ENCODE assay signal across 21 cellular contexts in the genomic region with DNA sequence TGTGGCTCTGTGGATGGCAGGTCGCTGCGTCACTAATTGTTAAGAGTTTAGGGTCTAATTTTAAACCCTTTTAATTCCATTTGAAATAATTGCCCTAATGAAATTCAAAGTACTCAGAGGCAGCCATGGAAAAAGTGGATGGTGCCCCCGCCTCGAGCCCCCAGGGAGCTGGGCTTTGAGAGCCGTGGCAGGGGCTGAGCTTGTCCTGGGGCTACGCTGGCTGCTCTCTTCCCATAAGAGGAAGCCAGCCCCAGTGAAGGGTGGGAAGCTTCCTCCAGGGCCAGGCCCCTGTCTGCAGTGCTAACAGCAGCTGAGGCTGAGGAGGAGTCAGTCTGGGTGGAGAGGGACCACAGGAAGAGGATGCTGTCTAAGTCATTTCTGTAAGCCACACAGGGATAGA.
"Had no signal": no experiment of that assay in that cellular context is flagged by ENCODE, and none has a peak within 500 bp of the region (broad histone marks: within the 10 kb centered on the region; RNA-seq: fewer than 3 reads in every experiment).

No MANE protein-coding gene starts in this region.

- H3K9ac ChIP-seq: neural progenitor cell, parathyroid adenoma had no signal

- H3K27ac Mint-ChIP-seq: natural killer cell; neural progenitor cell; stimulated activated effector memory CD8-positive, alpha-beta T cell treated with anti-CD3 and anti-CD28 coated beads, Interleukin-12 subunit alpha, Interleukin-12 subunit beta, amount 100 ng/mL, for 72 hours; stimulated activated naive CD8-positive, alpha-beta T cell treated with anti-CD3 and anti-CD28 coated beads, Interleukin-15, Interleukin-2, amounts not matched to agents 100 ng/mL and 50 ng/mL, for 24 hours had no signal

- H3K27me3 ChIP-seq: colonic mucosa, neural progenitor cell, right lobe of liver, tibial nerve, upper lobe of right lung, vagina had no signal

- H3K4me3 Mint-ChIP-seq: natural killer cell; neural progenitor cell; stimulated activated effector memory CD8-positive, alpha-beta T cell treated with anti-CD3 and anti-CD28 coated beads, Interleukin-12 subunit alpha, Interleukin-12 subunit beta, amount 100 ng/mL, for 72 hours; stimulated activated naive CD8-positive, alpha-beta T cell treated with anti-CD3 and anti-CD28 coated beads, Interleukin-15, Interleukin-2, amounts not matched to agents 100 ng/mL and 50 ng/mL, for 24 hours had no signal

- H3K9me3 Mint-ChIP-seq: natural killer cell; stimulated activated effector memory CD8-positive, alpha-beta T cell treated with anti-CD3 and anti-CD28 coated beads, Interleukin-12 subunit alpha, Interleukin-12 subunit beta, amount 100 ng/mL, for 72 hours; stimulated activated naive CD8-positive, alpha-beta T cell treated with anti-CD3 and anti-CD28 coated beads, Interleukin-15, Interleukin-2, amounts not matched to agents 100 ng/mL and 50 ng/mL, for 24 hours had no signal

- ATAC-seq: heart left ventricle; left lobe of liver; mucosa of descending colon; natural killer cell; right lobe of liver; stimulated activated effector memory CD8-positive, alpha-beta T cell treated with anti-CD3 and anti-CD28 coated beads, Interleukin-12 subunit alpha, Interleukin-12 subunit beta, amount 100 ng/mL, for 72 hours; upper lobe of right lung had no signal

- H3K4me3 ChIP-seq: colonic mucosa, heart left ventricle, mucosa of descending colon, neural progenitor cell, prostate gland, right lobe of liver, tibial nerve, upper lobe of right lung, vagina had no signal

- H3K4me1 ChIP-seq: colonic mucosa, heart left ventricle, parathyroid adenoma, prostate gland, right lobe of liver, tibial nerve, upper lobe of right lung, vagina had no signal

- H2AFZ ChIP-seq: neural progenitor cell, parathyroid adenoma had no signal

- H3K36me3 Mint-ChIP-seq: natural killer cell; neural progenitor cell; stimulated activated effector memory CD8-positive, alpha-beta T cell treated with anti-CD3 and anti-CD28 coated beads, Interleukin-12 subunit alpha, Interleukin-12 subunit beta, amount 100 ng/mL, for 72 hours had no signal

- H3K27ac ChIP-seq: colonic mucosa, heart left ventricle, neural progenitor cell, parathyroid adenoma, prostate gland, right lobe of liver, tibial nerve, upper lobe of right lung, vagina had no signal

- H3K36me3 ChIP-seq: colonic mucosa, heart left ventricle, neural progenitor cell, prostate gland, right lobe of liver, tibial nerve, upper lobe of right lung, vagina had no signal

- H3K9me3 ChIP-seq: colonic mucosa, heart left ventricle, mucosa of descending colon, prostate gland, right lobe of liver, tibial nerve, upper lobe of right lung, vagina had no signal

- DNase-seq: colonic mucosa; effector CD8-positive, alpha-beta T cell; foreskin melanocyte; heart left ventricle; hypothalamus; mammary epithelial cell; mucosa of descending colon; natural killer cell; right lobe of liver; stimulated activated CD4-positive, alpha-beta T cell treated with anti-CD3 and anti-CD28 coated beads, Interleukin-4, amount 100 ng/mL, for 1 hour; stimulated activated CD8-positive, alpha-beta memory T cell treated with anti-CD3 and anti-CD28 coated beads, Interleukin-4, amount 100 ng/mL, for 48 hours; upper lobe of right lung had no signal

- H3K4me2 ChIP-seq: neural progenitor cell had no signal

- FAIRE-seq: islet of Langerhans had no signal

- H3K4me1 Mint-ChIP-seq: natural killer cell; neural progenitor cell; stimulated activated effector memory CD8-positive, alpha-beta T cell treated with anti-CD3 and anti-CD28 coated beads, Interleukin-12 subunit alpha, Interleukin-12 subunit beta, amount 100 ng/mL, for 72 hours had no signal

- H3K79me2 ChIP-seq: parathyroid adenoma had no signal
